Comparison of ENCODE assay signal across 4 cellular contexts in genomic region chr13:93352616-93353015, GRCh38.
"Had no signal": no experiment of that assay in that cellular context is flagged by ENCODE, and none has a peak within 500 bp of the region (broad histone marks: within the 10 kb centered on the region; RNA-seq: fewer than 3 reads in every experiment).

No MANE protein-coding gene starts in this region.

- H3K9me3 Mint-ChIP-seq: GM23338, H9 had no signal

- DNase-seq: H9, HCEC 1CT, IMR-90 had no signal

- H3K4me3 ChIP-seq: GM23338 had no signal

- H3K27ac Mint-ChIP-seq: GM23338 had no signal

- H3K4me3 Mint-ChIP-seq: GM23338, H9 had no signal

- ATAC-seq: GM23338 had no signal
